23 cellular contexts compared by ENCODE assay signal in genomic region chr12:116933101-116933500, GRCh38. TPM values are rescaled to one million over a fixed set of nuclear protein-coding genes. Genes with fewer than 3 reads are reported as not detected.
DNase-seq lines count a peak whose midpoint lies in the region; ATAC-seq and TF ChIP-seq lines count a peak whose summit lies in the region.
"Had no signal": no experiment of that assay in that cellular context is flagged by ENCODE, and none has a peak within 500 bp of the region (broad histone marks: within the 10 kb centered on the region; RNA-seq: fewer than 3 reads in every experiment).

No MANE protein-coding gene starts in this region.

- TF ChIP-seq CTCF in brain (conservative IDR thresholded peaks at IDR 0.05) (no peak), progenitor cell of endocrine pancreas (IDR thresholded peaks at IDR 0.05; ENCODE audit: unreplicated experiment) (no peak), brain microvascular endothelial cell (IDR thresholded peaks at IDR 0.05; ENCODE audit: low read depth, low read length, missing control alignments) (no peak)

- peaks cover 4% of the 10 kb centered on the region for H3K36me3 ChIP-seq in brain microvascular endothelial cell (replicated peaks)

- peaks cover 88% of the 10 kb centered on the region for H3K36me3 Mint-ChIP-seq in brain
- peaks cover 45% of the 10 kb centered on the region for H3K36me3 Mint-ChIP-seq in progenitor cell of endocrine pancreas (ENCODE audit: insufficient read depth)

- H3K27ac ChIP-seq in brain microvascular endothelial cell, result no peak overlapping the region
- H3K27ac ChIP-seq: SJSA1 had no signal

- H3K27me3 Mint-ChIP-seq in brain, result no peaks in the 10 kb centered on the region
- no peaks in the 10 kb centered on the region for H3K27me3 Mint-ChIP-seq in progenitor cell of endocrine pancreas
- H3K27me3 Mint-ChIP-seq: B cell; CD4-positive, alpha-beta memory T cell; T-cell had no signal

- peak overlapping the region in 4 of 5 experiments; percentile 26 to 59 (median 44) for H3K4me3 Mint-ChIP-seq in brain
- no peak overlapping the region for H3K4me3 Mint-ChIP-seq in progenitor cell of endocrine pancreas (ENCODE audit: low read depth)
- H3K4me3 Mint-ChIP-seq: B cell; CD4-positive, alpha-beta memory T cell; H9; T-cell had no signal

- in situ Hi-C loops in G401 (cut with HindIII; ENCODE audit: low sequenced_read_pairs) (no loop called here), brain microvascular endothelial cell (cut with HindIII; ENCODE audit: low pct_ligation_motif_present, low sequenced_read_pairs) (no loop called here)

- no peak overlapping the region for H3K4me3 ChIP-seq in brain microvascular endothelial cell (ENCODE audit: low read depth, low read length)
- H3K4me3 ChIP-seq: K562, SJSA1 had no signal

- peak overlapping the region in 4 of 5 experiments; percentile 65 to 85 (median 74) for H3K27ac Mint-ChIP-seq in brain
- H3K27ac Mint-ChIP-seq in progenitor cell of endocrine pancreas, result no peak overlapping the region
- H3K27ac Mint-ChIP-seq: B cell; CD4-positive, alpha-beta memory T cell; H9; T-cell had no signal

- DNase-seq in G401 (ENCODE audit: low spot score) (peak; percentile 52), NCI-H1092 treated with DMSO at 0.1 percent for 48 hours (lab: John Stamatoyannopoulos, UW) (peak; percentile 76), medulla oblongata (ENCODE audit: extremely low spot score) (peak; percentile 9), NCI-H226 (no peak), progenitor cell of endocrine pancreas (ENCODE audit: low spot score, unreplicated experiment) (no peak), brain microvascular endothelial cell (no peak)
- DNase-seq: Calu3; CD4-positive, alpha-beta memory T cell; DMS79 treated with DMSO at 0.1 percent for 48 hours; H9; NCI-H146; NCI-H2081; NCI-H2227 treated with DMSO at 0.1 percent for 48 hours; NCI-H526; NK-92 treated with Interleukin-12 subunit alpha and Interleukin-12 subunit beta, amount 100 ng/mL, for 24 hours; OCI-M1; RPMI8226; T-cell had no signal

- no peak for ATAC-seq in HG03520 (IDR thresholded peaks at IDR 0.05; ENCODE audit: unreplicated experiment)
- ATAC-seq: K562, T-cell had no signal

- no peaks in the 10 kb centered on the region for H3K27me3 ChIP-seq in brain microvascular endothelial cell (replicated peaks)
- H3K27me3 ChIP-seq: SJSA1 had no signal

- H3K4me1 Mint-ChIP-seq in brain (peaks cover 44% of the 10 kb centered on the region), progenitor cell of endocrine pancreas (ENCODE audit: low read depth) (no peaks in the 10 kb centered on the region)
- H3K4me1 Mint-ChIP-seq: H9 had no signal

- H3K9me3 Mint-ChIP-seq in brain (peaks cover 3 to 21% (median 8%) of the 10 kb centered on the region in 5 experiments), progenitor cell of endocrine pancreas (ENCODE audit: low read depth) (peaks cover 7% of the 10 kb centered on the region)
- H3K9me3 Mint-ChIP-seq: CD4-positive, alpha-beta memory T cell had no signal

RNA-seq across cellular contexts. Expression of gene FBXW8, which starts 22.4 kb away (rescaled TPM):
- total RNA-seq in G401 (2014; rRNA removed; shearing (Covaris generic)), result 18.4 and 21.6 TPM in 2 replicates
- 8.8 TPM for polyA plus RNA-seq in brain (ENCODE audit: insufficient read depth, low read depth, low replicate concordance)
- 32.6 and 33.8 TPM in 2 replicates for total RNA-seq in progenitor cell of endocrine pancreas

RNA-seq across cellular contexts. Expression of gene HRK, which starts 51.9 kb away (rescaled TPM):
- 6.2 and 8.9 TPM in 2 replicates for total RNA-seq in G401 (2014; rRNA removed; shearing (Covaris generic))
- polyA plus RNA-seq in brain (ENCODE audit: insufficient read depth, low read depth, low replicate concordance), result 1.9 TPM
- total RNA-seq in progenitor cell of endocrine pancreas, result 5.5 and 6.9 TPM in 2 replicates
- total RNA-seq: Calu3; CD4-positive, alpha-beta memory T cell; SJSA1 had no signal

Comparison
In these comparisons a context has a peak if more than half of its experiments do, and no peak if none do; other contexts are left out.
1. DNase-seq: peak in G401 (single experiment), NCI-H1092 treated with DMSO at 0.1 percent for 48 hours (single experiment) and medulla oblongata (single experiment); none in NCI-H226 (single experiment), progenitor cell of endocrine pancreas (single experiment) and brain microvascular endothelial cell (single experiment).